31 cellular contexts compared by ENCODE assay signal in the genomic region with DNA sequence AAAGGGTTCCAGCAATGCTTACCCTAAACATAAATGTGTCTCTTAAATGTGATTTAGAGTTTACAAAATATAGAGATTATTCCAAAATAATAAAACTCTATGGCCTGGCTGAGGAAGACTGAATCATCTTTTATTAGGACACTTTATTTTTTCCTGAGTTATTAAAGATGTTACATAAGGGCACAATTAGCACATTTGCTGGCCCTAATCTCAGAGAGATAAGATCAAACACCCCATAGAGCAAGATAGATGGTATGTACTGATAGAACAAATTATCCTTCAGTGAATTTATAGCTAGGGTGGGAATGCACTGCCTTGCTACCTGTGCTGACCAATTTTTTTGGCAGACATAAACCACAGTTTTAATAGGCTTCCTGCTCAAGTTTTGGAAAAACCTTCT.
"Had no signal": no experiment of that assay in that cellular context is flagged by ENCODE, and none has a peak within 500 bp of the region (broad histone marks: within the 10 kb centered on the region; RNA-seq: fewer than 3 reads in every experiment).

No MANE protein-coding gene starts in this region.

- H3K4me1 Mint-ChIP-seq: naive B cell; natural killer cell; neural crest cell; stimulated activated naive B cell treated with anti-CD40 and anti-IgM and Interleukin-4, amounts not matched to agents 10 μg/mL and 1 μg/mL and 100 μg/mL, for 72 hours had no signal

- H3K9me3 ChIP-seq: lower lobe of right lung, pancreas, prostate gland, testis, thyroid gland, vagina had no signal

- H3K27me3 Mint-ChIP-seq: naive B cell; stimulated activated naive B cell treated with anti-CD40 and anti-IgM and Interleukin-4, amounts not matched to agents 10 μg/mL and 1 μg/mL and 100 μg/mL, for 72 hours had no signal

- H3K4me3 Mint-ChIP-seq: mesothelial cell of epicardium; naive B cell; natural killer cell; neural crest cell; stimulated activated naive B cell treated with anti-CD40 and anti-IgM and Interleukin-4, amounts not matched to agents 10 μg/mL and 1 μg/mL and 100 μg/mL, for 72 hours had no signal

- ATAC-seq: left cardiac atrium; left lung; lower lobe of right lung; natural killer cell; pancreas; right cardiac atrium; sciatic nerve; stimulated activated naive B cell treated with anti-CD40 and anti-IgM and Interleukin-4, amounts not matched to agents 10 μg/mL and 1 μg/mL and 100 μg/mL, for 72 hours; stimulated activated naive CD8-positive, alpha-beta T cell treated with anti-CD3 and anti-CD28 coated beads, Interleukin-15, Interleukin-2, amounts not matched to agents 100 U/mL and 50 U/mL, for 24 hours had no signal

- H3K4me3 ChIP-seq: hepatocyte, left lung, lower lobe of right lung, pancreas, prostate gland, skin epidermis, stomach, testis, thyroid gland, transverse colon, upper lobe of left lung, vagina had no signal

- H3K36me3 ChIP-seq: left lung, lower lobe of right lung, pancreas, prostate gland, stomach, thyroid gland, transverse colon, upper lobe of left lung, vagina had no signal

- DNase-seq: kidney glomerular epithelial cell; left cardiac atrium; left lung; lower lobe of right lung; mammary epithelial cell; mesenchymal stem cell; naive B cell; natural killer cell; nucleus accumbens; pancreas; posterior cingulate gyrus; retina; right cardiac atrium; stimulated activated CD4-positive, alpha-beta T cell treated with anti-CD3 and anti-CD28 coated beads, Interleukin-12 subunit alpha, Interleukin-12 subunit beta, amount 100 ng/mL, for 4 hours; stimulated activated CD4-positive, alpha-beta T cell treated with anti-CD3 and anti-CD28 coated beads, Interleukin-15, amount 100 ng/mL, for 24 hours; stimulated activated CD4-positive, alpha-beta T cell treated with anti-CD3 and anti-CD28 coated beads, Interleukin-2, amount 100 ng/mL, for 24 hours; stimulated activated CD4-positive, alpha-beta T cell treated with anti-CD3 and anti-CD28 coated beads, Interleukin-4, amount 100 ng/mL, for 1 hour; stimulated activated naive B cell treated with anti-CD40 and anti-IgM and Interleukin-4, amounts not matched to agents 10 μg/mL and 1 μg/mL and 100 μg/mL, for 72 hours; stimulated activated naive CD8-positive, alpha-beta T cell treated with anti-CD3 and anti-CD28 coated beads, Interleukin-15, Interleukin-2, amounts not matched to agents 100 U/mL and 50 U/mL, for 24 hours; stomach; testis; thyroid gland; transverse colon; upper lobe of left lung had no signal

- H3K36me3 Mint-ChIP-seq: naive B cell; stimulated activated naive B cell treated with anti-CD40 and anti-IgM and Interleukin-4, amounts not matched to agents 10 μg/mL and 1 μg/mL and 100 μg/mL, for 72 hours had no signal

- H3K27ac ChIP-seq: hepatocyte, left lung, lower lobe of right lung, pancreas, prostate gland, skin epidermis, stomach, testis, thyroid gland, transverse colon, upper lobe of left lung, vagina had no signal

- H3K27ac Mint-ChIP-seq: mesothelial cell of epicardium; naive B cell; natural killer cell; stimulated activated naive B cell treated with anti-CD40 and anti-IgM and Interleukin-4, amounts not matched to agents 10 μg/mL and 1 μg/mL and 100 μg/mL, for 72 hours had no signal
